8 cellular contexts compared by ENCODE assay signal in genomic region chr4:173021746-173022519, GRCh38.
DNase-seq lines count a peak whose midpoint lies in the region; ATAC-seq, FAIRE-seq and TF ChIP-seq lines count a peak whose summit lies in the region.
"Not testable (repeated sequence)": the region's sequence is repeated elsewhere in the genome, so short reads cannot be mapped to it uniquely, and the experiment has no call there.

No MANE protein-coding gene starts in this region.

- H3K9ac ChIP-seq in SK-N-MC (ENCODE audit: insufficient read length): peak overlapping the region; percentile 70
- not testable (repeated sequence) for H3K9ac ChIP-seq in endothelial cell of umbilical vein (replicated peaks; ENCODE audit: extremely low read depth, insufficient read depth, low read length); neural progenitor cell

- not testable (repeated sequence) for H3F3A ChIP-seq in GM23338 (replicated peaks; ENCODE audit: low read depth); neural progenitor cell (ENCODE audit: low read depth)

- not testable (repeated sequence) for H3K27me3 Mint-ChIP-seq in GM23338 (ENCODE audit: insufficient read depth, low read depth, poor library complexity); WTC11 (ENCODE audit: low read depth); memory B cell; neural progenitor cell (ENCODE audit: insufficient read depth, low read depth)

- CTCF ChIA-PET in WTC11 (lab: Charles Lee) (interaction anchor here (0.8 to 3.2 kb wide), 11 partner anchors 8 to 280 kb away, joined by 3 to 63 read pairs (median 5); no protein-coding TSS in a partner anchor), endothelial cell of umbilical vein (lab: Charles Lee) (interaction anchor here (3.1 to 3.2 kb wide), 2 partner anchors 8 to 236 kb away, joined by 43 to 67 read pairs; no protein-coding TSS in a partner anchor)

- H3K27me3 ChIP-seq in GM23338 (ENCODE audit: insufficient read depth); endothelial cell of umbilical vein (ENCODE audit: control insufficient read depth in 2 of 2, insufficient read depth in 2 of 2, low read length in 2 of 2); neural progenitor cell: not testable (repeated sequence)

- not testable (repeated sequence) for H3K9me1 ChIP-seq in endothelial cell of umbilical vein (replicated peaks; ENCODE audit: control insufficient read depth, extremely low read depth, insufficient read depth, low read length)

- H3K79me2 ChIP-seq in GM23338 (replicated peaks; ENCODE audit: insufficient read depth); endothelial cell of umbilical vein (ENCODE audit: control insufficient read depth, insufficient read depth, low read length); neural progenitor cell (ENCODE audit: low read depth): not testable (repeated sequence)

- DNase-seq in GM23338 (ENCODE audit: low spot score); WTC11 (ENCODE audit: low spot score); endothelial cell of umbilical vein (ENCODE audit: low read depth, low spot score); memory B cell (ENCODE audit: low spot score in 2 of 2); neural progenitor cell (ENCODE audit: low spot score): not testable (repeated sequence)
- DNase-seq in Kasumi-1 (lab: John Stamatoyannopoulos, UW) (peak; percentile 13 to 21), NCI-H69 (lab: John Stamatoyannopoulos, UW) (peak; percentile 29), SK-N-MC (ENCODE audit: low read depth, low spot score) (peak; percentile 99)

- H3K27ac Mint-ChIP-seq in GM23338, WTC11, neural progenitor cell: not testable (repeated sequence)
- peak overlapping the region; percentile 72 for H3K27ac Mint-ChIP-seq in memory B cell

- not testable (repeated sequence) for H3K9me3 ChIP-seq in SK-N-MC (ENCODE audit: low read depth, low read length); endothelial cell of umbilical vein (replicated peaks; ENCODE audit: control insufficient read depth, insufficient read depth, low read length); neural progenitor cell (ENCODE audit: low read depth)

- not testable (repeated sequence) for H4K20me1 ChIP-seq in GM23338 (replicated peaks; ENCODE audit: insufficient read depth); endothelial cell of umbilical vein (replicated peaks; ENCODE audit: control insufficient read depth, extremely low read depth, insufficient read depth, low read length); neural progenitor cell (ENCODE audit: low read depth)

- not testable (repeated sequence) for H3K9me2 ChIP-seq in GM23338 (ENCODE audit: insufficient read depth)

- H3K4me3 ChIP-seq in GM23338; endothelial cell of umbilical vein (replicated peaks in 1 of 3; ENCODE audit: insufficient read depth in 1 of 3, low read depth in 1 of 3, low read length in 3 of 3); neural progenitor cell: not testable (repeated sequence)
- peak overlapping the region; percentile 42 for H3K4me3 ChIP-seq in SK-N-MC

- not testable (repeated sequence) for BruUV-seq in endothelial cell of umbilical vein (replicated peaks; lab: Mats Ljungman, UMichigan)

- dilution Hi-C loops in endothelial cell of umbilical vein (cut with MboI; ENCODE audit: extremely low pct_ligation_motif_present, low sequenced_read_pairs): not testable (repeated sequence)

- not testable (repeated sequence) for TF ChIP-seq POLR2A in endothelial cell of umbilical vein (IDR thresholded peaks at IDR 0.05; ENCODE audit: low read depth, low read length)

- ATAC-seq in GM23338; WTC11; memory B cell (ENCODE audit: low read depth): not testable (repeated sequence)

- not testable (repeated sequence) for H3K27ac ChIP-seq in GM23338 (ENCODE audit: low read depth); endothelial cell of umbilical vein (ENCODE audit: insufficient read depth, low read depth, low read length); neural progenitor cell
- peak overlapping the region; percentile 99 for H3K27ac ChIP-seq in SK-N-MC

- H3K9me3 Mint-ChIP-seq in GM23338, WTC11, memory B cell, neural progenitor cell: not testable (repeated sequence)

- H3K4me2 ChIP-seq in GM23338: peak overlapping the region; percentile 15; the same call in 1 of the 2 replicates
- not testable (repeated sequence) for H3K4me2 ChIP-seq in endothelial cell of umbilical vein (ENCODE audit: insufficient read depth, low read length); neural progenitor cell

- peaks cover 26% of the 10 kb centered on the region for H3K4me1 Mint-ChIP-seq in GM23338
- H3K4me1 Mint-ChIP-seq in WTC11: peaks cover 36% of the 10 kb centered on the region
- not testable (repeated sequence) for H3K4me1 Mint-ChIP-seq in memory B cell, neural progenitor cell

- intact Hi-C loops in endothelial cell of umbilical vein (cut with micrococcal nuclease): not testable (repeated sequence)

- H2AFZ ChIP-seq in GM23338 (peak overlapping the region; percentile 94; the same call in 1 of the 2 replicates), neural progenitor cell (replicated peaks) (peak overlapping the region; percentile 76)
- not testable (repeated sequence) for H2AFZ ChIP-seq in endothelial cell of umbilical vein (ENCODE audit: low read depth, low read length)

- TF ChIP-seq CTCF in GM23338 (conservative IDR thresholded peaks at IDR 0.05; ENCODE audit: low read depth in 2 of 2); WTC11 (IDR thresholded peaks at IDR 0.05); endothelial cell of umbilical vein (IDR thresholded peaks at IDR 0.05; ENCODE audit: extremely low read depth in 1 of 2, insufficient read depth in 1 of 2, low read depth in 1 of 2, low read length in 2 of 2); neural progenitor cell (IDR thresholded peaks at IDR 0.05): not testable (repeated sequence)

- not testable (repeated sequence) for H3K36me3 ChIP-seq in GM23338 (ENCODE audit: insufficient read depth); SK-N-MC (ENCODE audit: insufficient read depth, low read length); endothelial cell of umbilical vein (ENCODE audit: control insufficient read depth in 2 of 2, extremely low read depth in 1 of 2, insufficient read depth in 2 of 2, low read length in 2 of 2); neural progenitor cell

- H3K4me1 ChIP-seq in GM23338 (ENCODE audit: insufficient read depth): peaks cover 21% of the 10 kb centered on the region
- not testable (repeated sequence) for H3K4me1 ChIP-seq in endothelial cell of umbilical vein (ENCODE audit: control insufficient read depth, extremely low read depth, insufficient read depth, low read length); neural progenitor cell

- not testable (repeated sequence) for H3K36me3 Mint-ChIP-seq in GM23338 (ENCODE audit: low read depth); WTC11; memory B cell; neural progenitor cell

- POLR2A ChIA-PET in WTC11 (lab: Charles Lee); endothelial cell of umbilical vein (lab: Charles Lee): not testable (repeated sequence)

- peak; percentile 60 for FAIRE-seq in endothelial cell of umbilical vein (lab: Jason Lieb, UNC)

- H3K4me3 Mint-ChIP-seq in GM23338, WTC11, memory B cell, neural progenitor cell: not testable (repeated sequence)

TF ChIP-seq in WTC11, 78 proteins besides CTCF, POLR2A, EP300 and RAD21:
- 0 out of 2 replicates have a peak, but pooled peaks have one; percentile 86 for TF ChIP-seq ZNF512 (CRISPR knock-in tag; IDR thresholded peaks at IDR 0.05; ENCODE audit: borderline replicate concordance)
